In genomic region chr17:79645777-79646088, GRCh38 we compare ENCODE assay signal across 23 cellular contexts. TPM values are rescaled to one million over a fixed set of nuclear protein-coding genes. Genes with fewer than 3 reads are reported as not detected.
"Had no signal": no experiment of that assay in that cellular context is flagged by ENCODE, and none has a peak within 500 bp of the region (broad histone marks: within the 10 kb centered on the region; RNA-seq: fewer than 3 reads in every experiment).

No MANE protein-coding gene starts in this region.

- H3K36me3 ChIP-seq: ascending aorta had no signal

- H3K4me3 ChIP-seq: ascending aorta, body of pancreas had no signal

- H3K27me3 ChIP-seq: ascending aorta, body of pancreas had no signal

- ATAC-seq: activated T-helper 17 cell treated with anti-CD3 and anti-CD28 coated beads, Interleukin-2, amount 50 U/mL, for 72 hours; body of pancreas; T-helper 17 cell had no signal

- H3K27ac ChIP-seq: ascending aorta, body of pancreas, KMS-11 had no signal

- DNase-seq: activated CD4-positive, alpha-beta memory T cell treated with anti-CD3 and anti-CD28 coated beads for 36 hours; activated CD4-positive, alpha-beta T cell treated with anti-CD3 and anti-CD28 coated beads, Interleukin-2, amount 10 ng/mL, durations not matched to agents 7 days and 5 days; activated CD4-positive, CD25-positive, alpha-beta regulatory T cell; activated naive CD4-positive, alpha-beta T cell; activated T-cell treated with anti-CD3 and anti-CD28 coated beads, Interleukin-2, amount 50 U/mL, for 48 hours; body of pancreas; central memory CD4-positive, alpha-beta T cell; NCI-H1092; NCI-H1417; NCI-H1930; NCI-H2171 treated with DMSO at 0.1 percent for 48 hours; NCI-H226; NCI-H526; NCI-H774; SIG-M5; T-helper 17 cell; T1000 had no signal

- H3K4me1 ChIP-seq: ascending aorta, body of pancreas had no signal

- H3K9me3 ChIP-seq: ascending aorta, body of pancreas had no signal

RNA-seq across cellular contexts. Expression of gene RBFOX3, which starts 34.9 kb away (rescaled TPM):
- total RNA-seq: activated CD4-positive, alpha-beta memory T cell treated with anti-CD3 and anti-CD28 coated beads for 36 hours; activated CD4-positive, alpha-beta T cell treated with anti-CD3 and anti-CD28 coated beads, Interleukin-2, amount 10 ng/mL, durations not matched to agents 7 days and 5 days; activated T-helper 17 cell treated with anti-CD3 and anti-CD28 coated beads, Interleukin-2, amount 50 U/mL, for 72 hours; ascending aorta; MCF 10A; OCI-LY7; RPMI7951 had no signal
